Comparison of ENCODE assay signal across 13 cellular contexts in genomic region chr16:81784042-81784785, GRCh38. TPM values are rescaled to one million over a fixed set of nuclear protein-coding genes. Genes with fewer than 3 reads are reported as not detected.
A peak's percentile ranks its signal among the peaks of the same experiment; 100 is the strongest.
DNase-seq lines count a peak whose midpoint lies in the region; ATAC-seq and TF ChIP-seq lines count a peak whose summit lies in the region.
"Had no signal": no experiment of that assay in that cellular context is flagged by ENCODE, and none has a peak within 500 bp of the region (broad histone marks: within the 10 kb centered on the region; RNA-seq: fewer than 3 reads in every experiment).

No MANE protein-coding gene starts in this region.

- ATAC-seq in left cardiac atrium = peak in 1 of 2 donors; percentile 59
- ATAC-seq in Right ventricle myocardium superior (ENCODE audit: poor library complexity) = no peak
- peak; percentile 46 for ATAC-seq in left lobe of liver
- ATAC-seq in GM23338 = no peak

- TF ChIP-seq CTCF in type B pancreatic cell (conservative IDR thresholded peaks at IDR 0.05) = no peak
- no peak for TF ChIP-seq CTCF in GM23338 (conservative IDR thresholded peaks at IDR 0.05; ENCODE audit: low read depth in 2 of 2)

- peaks cover 38% of the 10 kb centered on the region for H3K27me3 ChIP-seq in GM23338 (ENCODE audit: insufficient read depth)
- H3K27me3 ChIP-seq: vagina had no signal

- no peak overlapping the region for H3K4me2 ChIP-seq in GM23338

- no peak overlapping the region for H2AFZ ChIP-seq in GM23338

- no peak overlapping the region for H3K27ac ChIP-seq in GM23338 (ENCODE audit: low read depth)
- H3K27ac ChIP-seq: vagina had no signal

- no peak overlapping the region for H3K4me3 ChIP-seq in GM23338
- H3K4me3 ChIP-seq: heart right ventricle, vagina had no signal

- H4K20me1 ChIP-seq in GM23338 (replicated peaks; ENCODE audit: insufficient read depth) = no peaks in the 10 kb centered on the region; the same call in 1 of the 2 replicates

- intact Hi-C loops in left cardiac atrium (cut with DNase I) (no loop called here), Right ventricle myocardium superior (cut with DNase I) (no loop called here)

- no peaks in the 10 kb centered on the region for H3F3A ChIP-seq in GM23338 (replicated peaks; ENCODE audit: low read depth)

- no peaks in the 10 kb centered on the region; the same call in 1 of the 2 replicates for H3K4me1 ChIP-seq in GM23338 (ENCODE audit: insufficient read depth)

- no peaks in the 10 kb centered on the region for H3K9me3 Mint-ChIP-seq in type B pancreatic cell
- H3K9me3 Mint-ChIP-seq in GM23338 = no peaks in the 10 kb centered on the region; the same call in 2 of the 3 replicates

- H3K36me3 Mint-ChIP-seq in type B pancreatic cell = no peaks in the 10 kb centered on the region
- H3K36me3 Mint-ChIP-seq in GM23338 (ENCODE audit: low read depth) = no peaks in the 10 kb centered on the region
- H3K36me3 Mint-ChIP-seq: activated naive CD8-positive, alpha-beta T cell had no signal

- H3K9me2 ChIP-seq in GM23338 (ENCODE audit: insufficient read depth) = no peaks in the 10 kb centered on the region

- H3K27me3 Mint-ChIP-seq in type B pancreatic cell (peaks cover 50% of the 10 kb centered on the region), GM23338 (ENCODE audit: insufficient read depth, low read depth, poor library complexity) (peaks cover 31% of the 10 kb centered on the region)

- H3K27ac Mint-ChIP-seq in type B pancreatic cell (no peak overlapping the region), GM23338 (no peak overlapping the region)
- H3K27ac Mint-ChIP-seq: activated naive CD8-positive, alpha-beta T cell had no signal

- H3K36me3 ChIP-seq in GM23338 (ENCODE audit: insufficient read depth) = no peaks in the 10 kb centered on the region
- H3K36me3 ChIP-seq: vagina had no signal

- no peaks in the 10 kb centered on the region for H3K79me2 ChIP-seq in GM23338 (replicated peaks; ENCODE audit: insufficient read depth)

- peak; percentile 24 for DNase-seq in left cardiac atrium
- no peak for DNase-seq in Right ventricle myocardium superior
- peak; percentile 78 for DNase-seq in NCI-H69 (lab: John Stamatoyannopoulos, UW)
- DNase-seq in left lobe of liver (ENCODE audit: low spot score) = no peak
- no peak for DNase-seq in type B pancreatic cell (ENCODE audit: extremely low spot score, unreplicated experiment)
- DNase-seq in occipital lobe (lab: John Stamatoyannopoulos, UW) = no peak
- no peak for DNase-seq in activated gamma-delta T cell (lab: John Stamatoyannopoulos, UW)
- no peak for DNase-seq in GM23338 (ENCODE audit: low spot score)
- DNase-seq: activated CD8-positive, alpha-beta memory T cell treated with anti-CD3 and anti-CD28 coated beads for 24 hours; erythroblast; heart right ventricle had no signal

- H3K4me1 Mint-ChIP-seq in type B pancreatic cell (ENCODE audit: unreplicated experiment) = peaks cover 18% of the 10 kb centered on the region
- peaks cover 38% of the 10 kb centered on the region for H3K4me1 Mint-ChIP-seq in GM23338

- H3K4me3 Mint-ChIP-seq in type B pancreatic cell (peak overlapping the region; percentile 55), GM23338 (no peak overlapping the region)
- H3K4me3 Mint-ChIP-seq: activated naive CD8-positive, alpha-beta T cell had no signal

TF ChIP-seq in GM23338, 12 proteins besides CTCF, POLR2A, EP300 and RAD21 (continues in another document):
- TF ChIP-seq, protein P1, sequence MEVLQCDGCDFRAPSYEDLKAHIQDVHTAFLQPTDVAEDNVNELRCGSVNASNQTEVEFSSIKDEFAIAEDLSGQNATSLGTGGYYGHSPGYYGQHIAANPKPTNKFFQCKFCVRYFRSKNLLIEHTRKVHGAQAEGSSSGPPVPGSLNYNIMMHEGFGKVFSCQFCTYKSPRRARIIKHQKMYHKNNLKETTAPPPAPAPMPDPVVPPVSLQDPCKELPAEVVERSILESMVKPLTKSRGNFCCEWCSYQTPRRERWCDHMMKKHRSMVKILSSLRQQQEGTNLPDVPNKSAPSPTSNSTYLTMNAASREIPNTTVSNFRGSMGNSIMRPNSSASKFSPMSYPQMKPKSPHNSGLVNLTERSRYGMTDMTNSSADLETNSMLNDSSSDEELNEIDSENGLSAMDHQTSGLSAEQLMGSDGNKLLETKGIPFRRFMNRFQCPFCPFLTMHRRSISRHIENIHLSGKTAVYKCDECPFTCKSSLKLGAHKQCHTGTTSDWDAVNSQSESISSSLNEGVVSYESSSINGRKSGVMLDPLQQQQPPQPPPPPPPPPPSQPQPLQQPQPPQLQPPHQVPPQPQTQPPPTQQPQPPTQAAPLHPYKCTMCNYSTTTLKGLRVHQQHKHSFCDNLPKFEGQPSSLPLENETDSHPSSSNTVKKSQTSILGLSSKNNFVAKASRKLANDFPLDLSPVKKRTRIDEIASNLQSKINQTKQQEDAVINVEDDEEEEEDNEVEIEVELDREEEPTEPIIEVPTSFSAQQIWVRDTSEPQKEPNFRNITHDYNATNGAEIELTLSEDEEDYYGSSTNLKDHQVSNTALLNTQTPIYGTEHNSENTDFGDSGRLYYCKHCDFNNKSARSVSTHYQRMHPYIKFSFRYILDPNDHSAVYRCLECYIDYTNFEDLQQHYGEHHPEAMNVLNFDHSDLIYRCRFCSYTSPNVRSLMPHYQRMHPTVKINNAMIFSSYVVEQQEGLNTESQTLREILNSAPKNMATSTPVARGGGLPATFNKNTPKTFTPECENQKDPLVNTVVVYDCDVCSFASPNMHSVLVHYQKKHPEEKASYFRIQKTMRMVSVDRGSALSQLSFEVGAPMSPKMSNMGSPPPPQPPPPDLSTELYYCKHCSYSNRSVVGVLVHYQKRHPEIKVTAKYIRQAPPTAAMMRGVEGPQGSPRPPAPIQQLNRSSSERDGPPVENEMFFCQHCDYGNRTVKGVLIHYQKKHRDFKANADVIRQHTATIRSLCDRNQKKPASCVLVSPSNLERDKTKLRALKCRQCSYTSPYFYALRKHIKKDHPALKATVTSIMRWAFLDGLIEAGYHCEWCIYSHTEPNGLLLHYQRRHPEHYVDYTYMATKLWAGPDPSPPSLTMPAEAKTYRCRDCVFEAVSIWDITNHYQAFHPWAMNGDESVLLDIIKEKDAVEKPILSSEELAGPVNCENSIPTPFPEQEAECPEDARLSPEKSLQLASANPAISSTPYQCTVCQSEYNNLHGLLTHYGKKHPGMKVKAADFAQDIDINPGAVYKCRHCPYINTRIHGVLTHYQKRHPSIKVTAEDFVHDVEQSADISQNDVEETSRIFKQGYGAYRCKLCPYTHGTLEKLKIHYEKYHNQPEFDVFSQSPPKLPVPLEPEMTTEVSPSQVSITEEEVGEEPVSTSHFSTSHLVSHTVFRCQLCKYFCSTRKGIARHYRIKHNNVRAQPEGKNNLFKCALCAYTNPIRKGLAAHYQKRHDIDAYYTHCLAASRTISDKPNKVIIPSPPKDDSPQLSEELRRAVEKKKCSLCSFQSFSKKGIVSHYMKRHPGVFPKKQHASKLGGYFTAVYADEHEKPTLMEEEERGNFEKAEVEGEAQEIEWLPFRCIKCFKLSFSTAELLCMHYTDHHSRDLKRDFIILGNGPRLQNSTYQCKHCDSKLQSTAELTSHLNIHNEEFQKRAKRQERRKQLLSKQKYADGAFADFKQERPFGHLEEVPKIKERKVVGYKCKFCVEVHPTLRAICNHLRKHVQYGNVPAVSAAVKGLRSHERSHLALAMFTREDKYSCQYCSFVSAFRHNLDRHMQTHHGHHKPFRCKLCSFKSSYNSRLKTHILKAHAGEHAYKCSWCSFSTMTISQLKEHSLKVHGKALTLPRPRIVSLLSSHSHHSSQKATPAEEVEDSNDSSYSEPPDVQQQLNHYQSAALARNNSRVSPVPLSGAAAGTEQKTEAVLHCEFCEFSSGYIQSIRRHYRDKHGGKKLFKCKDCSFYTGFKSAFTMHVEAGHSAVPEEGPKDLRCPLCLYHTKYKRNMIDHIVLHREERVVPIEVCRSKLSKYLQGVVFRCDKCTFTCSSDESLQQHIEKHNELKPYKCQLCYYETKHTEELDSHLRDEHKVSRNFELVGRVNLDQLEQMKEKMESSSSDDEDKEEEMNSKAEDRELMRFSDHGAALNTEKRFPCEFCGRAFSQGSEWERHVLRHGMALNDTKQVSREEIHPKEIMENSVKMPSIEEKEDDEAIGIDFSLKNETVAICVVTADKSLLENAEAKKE (CRISPR knock-in tag; IDR thresholded peaks at IDR 0.05) = no peak
- no peak for TF ChIP-seq ZNF114 (CRISPR knock-in tag; IDR thresholded peaks at IDR 0.05)
- no peak for TF ChIP-seq CREB1 (CRISPR knock-in tag; IDR thresholded peaks at IDR 0.05; ENCODE audit: low read depth)
- TF ChIP-seq, protein P2, sequence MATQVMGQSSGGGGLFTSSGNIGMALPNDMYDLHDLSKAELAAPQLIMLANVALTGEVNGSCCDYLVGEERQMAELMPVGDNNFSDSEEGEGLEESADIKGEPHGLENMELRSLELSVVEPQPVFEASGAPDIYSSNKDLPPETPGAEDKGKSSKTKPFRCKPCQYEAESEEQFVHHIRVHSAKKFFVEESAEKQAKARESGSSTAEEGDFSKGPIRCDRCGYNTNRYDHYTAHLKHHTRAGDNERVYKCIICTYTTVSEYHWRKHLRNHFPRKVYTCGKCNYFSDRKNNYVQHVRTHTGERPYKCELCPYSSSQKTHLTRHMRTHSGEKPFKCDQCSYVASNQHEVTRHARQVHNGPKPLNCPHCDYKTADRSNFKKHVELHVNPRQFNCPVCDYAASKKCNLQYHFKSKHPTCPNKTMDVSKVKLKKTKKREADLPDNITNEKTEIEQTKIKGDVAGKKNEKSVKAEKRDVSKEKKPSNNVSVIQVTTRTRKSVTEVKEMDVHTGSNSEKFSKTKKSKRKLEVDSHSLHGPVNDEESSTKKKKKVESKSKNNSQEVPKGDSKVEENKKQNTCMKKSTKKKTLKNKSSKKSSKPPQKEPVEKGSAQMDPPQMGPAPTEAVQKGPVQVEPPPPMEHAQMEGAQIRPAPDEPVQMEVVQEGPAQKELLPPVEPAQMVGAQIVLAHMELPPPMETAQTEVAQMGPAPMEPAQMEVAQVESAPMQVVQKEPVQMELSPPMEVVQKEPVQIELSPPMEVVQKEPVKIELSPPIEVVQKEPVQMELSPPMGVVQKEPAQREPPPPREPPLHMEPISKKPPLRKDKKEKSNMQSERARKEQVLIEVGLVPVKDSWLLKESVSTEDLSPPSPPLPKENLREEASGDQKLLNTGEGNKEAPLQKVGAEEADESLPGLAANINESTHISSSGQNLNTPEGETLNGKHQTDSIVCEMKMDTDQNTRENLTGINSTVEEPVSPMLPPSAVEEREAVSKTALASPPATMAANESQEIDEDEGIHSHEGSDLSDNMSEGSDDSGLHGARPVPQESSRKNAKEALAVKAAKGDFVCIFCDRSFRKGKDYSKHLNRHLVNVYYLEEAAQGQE (IDR thresholded peaks at IDR 0.05; ENCODE audit: unreplicated experiment) = no peak
- no peak for TF ChIP-seq EZH2phosphoT487 (IDR thresholded peaks at IDR 0.05; ENCODE audit: unreplicated experiment)
- TF ChIP-seq STAT1 (IDR thresholded peaks at IDR 0.05; ENCODE audit: unreplicated experiment) = no peak
- TF ChIP-seq JUNB (IDR thresholded peaks at IDR 0.05; ENCODE audit: unreplicated experiment) = no peak

RNA-seq across cellular contexts. Expression of gene PLCG2, which starts 5.1 kb away (rescaled TPM):
- total RNA-seq in left cardiac atrium (10 to 100 TPM; 14.1 to 16.0 TPM), Right ventricle myocardium superior (7.2 TPM), left lobe of liver (12.1 TPM), type B pancreatic cell (ENCODE audit: low replicate concordance) (12.4 and 31.1 TPM in 2 replicates), occipital lobe (1.6 TPM)
- total RNA-seq in GM23338 (2014; rRNA removed; shearing (Covaris generic)) = 3.6 and 5.9 TPM in 2 replicates
- 1.4 and 2.4 TPM in 2 replicates for polyA plus RNA-seq in GM23338 (2016; fragmentation: Nextera tagmentation; extraction: Ambion mirVana)

Comparison
In these comparisons a context has a peak if more than half of its experiments do, and no peak if none do; other contexts are left out.
1. DNase-seq: peak in left cardiac atrium (single experiment) and NCI-H69 (single experiment); none in Right ventricle myocardium superior (single experiment), left lobe of liver (single experiment), type B pancreatic cell (single experiment), occipital lobe (single experiment), activated gamma-delta T cell (single experiment) and GM23338 (single experiment).